Comparison of ENCODE assay signal across 22 cellular contexts in the genomic region with DNA sequence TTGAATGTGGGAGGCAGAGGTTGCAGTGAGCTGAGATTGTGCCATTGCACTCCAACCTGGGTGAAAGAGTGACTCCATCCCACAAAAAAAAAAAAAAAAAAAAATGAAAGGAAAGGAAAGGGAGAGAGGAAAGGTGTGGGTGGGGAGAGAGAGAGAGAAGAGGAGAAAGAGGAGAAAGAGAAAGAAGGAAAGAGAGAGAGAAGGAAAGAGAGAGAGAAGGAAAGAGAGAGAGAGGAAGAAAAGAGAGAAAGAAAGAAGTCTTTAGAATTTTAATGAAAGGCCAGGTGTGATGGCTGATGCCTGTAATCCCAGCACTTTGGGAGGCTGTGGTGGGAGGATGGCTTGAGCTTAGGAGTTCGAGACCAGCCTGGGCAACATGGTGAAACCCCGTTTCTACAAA.
"Had no signal": no experiment of that assay in that cellular context is flagged by ENCODE, and none has a peak within 500 bp of the region (broad histone marks: within the 10 kb centered on the region; RNA-seq: fewer than 3 reads in every experiment).

No MANE protein-coding gene starts in this region.

- H3K9me3 Mint-ChIP-seq: activated naive CD8-positive, alpha-beta T cell treated with anti-CD3 and anti-CD28 coated beads, Interleukin-2, amount 50 U/mL, for 24 hours; activated T-helper 1 cell treated with anti-CD3 and anti-CD28 coated beads, Interleukin-12 subunit alpha, Interleukin-12 subunit beta, Interleukin-2, Interleukin-4 antibody, amounts not matched to agents 30 ng/mL and 10 ng/mL and 1 ng/mL, durations not matched to agents 14 hours and 24 hours and 36 hours; brain; memory B cell; neural crest cell; T-helper 2 cell treated with Interferon-gamma antibody and Interleukin-4, amounts not matched to agents 5 μg/mL and 100 μg/mL, for 36 hours had no signal

- H3K4me3 Mint-ChIP-seq: activated CD8-positive, alpha-beta T cell treated with anti-CD3 and anti-CD28 coated beads, Interleukin-2, amount 10 ng/mL, durations not matched to agents 7 days and 5 days; activated naive CD8-positive, alpha-beta T cell treated with anti-CD3 and anti-CD28 coated beads, Interleukin-2, amount 50 U/mL, for 24 hours; activated T-helper 1 cell treated with anti-CD3 and anti-CD28 coated beads, Interleukin-12 subunit alpha, Interleukin-12 subunit beta, Interleukin-2, Interleukin-4 antibody, amounts not matched to agents 30 ng/mL and 10 ng/mL and 1 ng/mL, durations not matched to agents 14 hours and 24 hours and 36 hours; memory B cell; neural crest cell; T-helper 2 cell treated with Interferon-gamma antibody and Interleukin-4, amounts not matched to agents 5 μg/mL and 100 μg/mL, for 36 hours had no signal

- ATAC-seq: activated CD8-positive, alpha-beta T cell treated with anti-CD3 and anti-CD28 coated beads, Interleukin-2, amount 10 ng/mL, durations not matched to agents 7 days and 5 days; activated naive CD8-positive, alpha-beta T cell treated with anti-CD3 and anti-CD28 coated beads, Interleukin-2, amount 50 U/mL, for 24 hours; left colon; stimulated activated naive CD8-positive, alpha-beta T cell treated with anti-CD3 and anti-CD28 coated beads, Interleukin-15, Interleukin-2, amounts not matched to agents 100 U/mL and 50 U/mL, for 24 hours had no signal

- H3K9me3 ChIP-seq: sigmoid colon had no signal

- H3K4me1 Mint-ChIP-seq: neural crest cell had no signal

- H3K36me3 ChIP-seq: sigmoid colon, WERI-Rb-1 had no signal

- H3K4me3 ChIP-seq: sigmoid colon, smooth muscle cell had no signal

- H3K27me3 ChIP-seq: sigmoid colon had no signal

- DNase-seq: activated CD4-positive, alpha-beta T cell treated with anti-CD3 and anti-CD28 coated beads, Interleukin-2, amount 50 U/mL, for 1 hour; activated CD4-positive, CD25-positive, alpha-beta regulatory T cell treated with anti-CD3 and anti-CD28 coated beads, Interleukin-2, amount 50 U/mL, for 72 hours; activated CD8-positive, alpha-beta T cell treated with anti-CD3 and anti-CD28 coated beads, Interleukin-2, amount 10 ng/mL, durations not matched to agents 7 days and 5 days; activated gamma-delta T cell; activated naive CD4-positive, alpha-beta T cell treated with anti-CD3 and anti-CD28 coated beads, Interleukin-2, amount 50 U/mL, for 16 hours; activated naive CD8-positive, alpha-beta T cell treated with anti-CD3 and anti-CD28 coated beads, Interleukin-2, amount 50 U/mL, for 24 hours; dermis blood vessel endothelial cell; effector CD8-positive, alpha-beta T cell; foreskin fibroblast; left colon; occipital lobe; stimulated activated CD4-positive, alpha-beta T cell treated with anti-CD3 and anti-CD28 coated beads, Interleukin-15, amount 100 ng/mL, for 24 hours; stimulated activated CD8-positive, alpha-beta memory T cell treated with anti-CD3 and anti-CD28 coated beads, Interleukin-4, amount 100 ng/mL, for 48 hours; stimulated activated naive CD8-positive, alpha-beta T cell treated with anti-CD3 and anti-CD28 coated beads, Interleukin-15, Interleukin-2, amounts not matched to agents 100 U/mL and 50 U/mL, for 24 hours; WERI-Rb-1 had no signal

- H3K36me3 Mint-ChIP-seq: brain, memory B cell had no signal

- H3K4me2 ChIP-seq: smooth muscle cell had no signal

- H3K27ac ChIP-seq: sigmoid colon, WERI-Rb-1 had no signal

- H3K27ac Mint-ChIP-seq: activated CD8-positive, alpha-beta T cell treated with anti-CD3 and anti-CD28 coated beads, Interleukin-2, amount 10 ng/mL, durations not matched to agents 7 days and 5 days; activated naive CD8-positive, alpha-beta T cell treated with anti-CD3 and anti-CD28 coated beads, Interleukin-2, amount 50 U/mL, for 24 hours; activated T-helper 1 cell treated with anti-CD3 and anti-CD28 coated beads, Interleukin-12 subunit alpha, Interleukin-12 subunit beta, Interleukin-2, Interleukin-4 antibody, amounts not matched to agents 30 ng/mL and 10 ng/mL and 1 ng/mL, durations not matched to agents 14 hours and 24 hours and 36 hours; memory B cell; T-helper 2 cell treated with Interferon-gamma antibody and Interleukin-4, amounts not matched to agents 5 μg/mL and 100 μg/mL, for 36 hours had no signal
